8 cellular contexts compared by ENCODE assay signal in the genomic region with DNA sequence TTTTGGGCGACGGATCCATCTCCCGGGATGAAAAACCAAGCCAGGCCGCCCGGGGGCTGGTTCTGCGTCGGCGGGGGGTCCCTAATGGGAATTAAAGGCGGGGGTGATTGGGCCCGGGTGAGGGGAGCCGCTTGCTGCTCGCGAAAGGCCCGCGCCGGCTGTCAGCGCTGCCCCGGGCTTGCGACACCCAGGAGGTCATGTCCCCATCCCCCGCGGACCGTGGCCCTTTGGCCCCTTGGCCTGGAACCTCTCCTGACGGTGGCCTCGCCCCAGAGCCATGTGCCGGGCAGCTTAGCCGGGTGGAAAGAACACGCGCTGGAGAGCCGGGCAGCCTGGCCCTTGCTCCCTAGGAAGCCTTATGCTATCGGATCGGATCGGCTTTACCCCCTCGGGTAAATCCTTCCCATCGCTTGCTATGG. TPM values are rescaled to one million over a fixed set of nuclear protein-coding genes. Genes with fewer than 3 reads are reported as not detected.
DNase-seq lines count a peak whose midpoint lies in the region; ATAC-seq and TF ChIP-seq lines count a peak whose summit lies in the region.
"Not testable (repeated sequence)": the region's sequence is repeated elsewhere in the genome, so short reads cannot be mapped to it uniquely, and the experiment has no call there.

No MANE protein-coding gene starts in this region.

- peak overlapping the region; percentile 72 for H3K9ac ChIP-seq in SK-N-SH
- H3K9ac ChIP-seq in liver (ENCODE audit: low read depth in 1 of 2, low read length in 2 of 2): peak overlapping the region in 1 of 2 donors; percentile 77
- H3K9ac ChIP-seq in rectal smooth muscle tissue (ENCODE audit: low read length): peak overlapping the region; percentile 56

- POLR2A ChIA-PET in SK-N-SH (lab: Yijun Ruan, JAX): not testable (repeated sequence)

- H3K27ac Mint-ChIP-seq in type B pancreatic cell: peak overlapping the region; percentile 93

- H4K20me1 ChIP-seq in SK-N-SH (ENCODE audit: insufficient read depth): not testable (repeated sequence)

- H3K36me3 ChIP-seq in SK-N-SH (replicated peaks in 1 of 2; ENCODE audit: control insufficient read depth in 1 of 2, insufficient read depth in 2 of 2, low read length in 1 of 2); liver (ENCODE audit: control insufficient read depth in 4 of 4, insufficient read depth in 3 of 4, low read depth in 1 of 4, low read length in 3 of 4); rectal smooth muscle tissue (ENCODE audit: control insufficient read depth, insufficient read depth, low read length): not testable (repeated sequence)

- TF ChIP-seq CTCF in GM12865 (IDR thresholded peaks at IDR 0.05; ENCODE audit: insufficient read depth, low read depth, low read length, missing control alignments); SK-N-SH (IDR thresholded peaks at IDR 0.05); epithelial cell of proximal tubule (conservative IDR thresholded peaks at IDR 0.05; ENCODE audit: low read depth, low read length); liver (IDR thresholded peaks at IDR 0.05; ENCODE audit: low read depth, low read length, missing input control); type B pancreatic cell (conservative IDR thresholded peaks at IDR 0.05): not testable (repeated sequence)

- CTCF ChIA-PET in SK-N-SH (lab: Yijun Ruan, JAX): not testable (repeated sequence)

- not testable (repeated sequence) for H3K9me3 Mint-ChIP-seq in type B pancreatic cell

- H3K4me1 Mint-ChIP-seq in type B pancreatic cell (ENCODE audit: unreplicated experiment): not testable (repeated sequence)

- H3K9me2 ChIP-seq in SK-N-SH: not testable (repeated sequence)

- H3F3A ChIP-seq in SK-N-SH (replicated peaks; ENCODE audit: insufficient read depth): not testable (repeated sequence)

- not testable (repeated sequence) for TF ChIP-seq EP300 in SK-N-SH (IDR thresholded peaks at IDR 0.05; ENCODE audit: borderline replicate concordance in 1 of 2, low read depth in 1 of 2, low read length in 1 of 2)

- not testable (repeated sequence) for H3K4me1 ChIP-seq in SK-N-SH (ENCODE audit: control insufficient read depth in 1 of 2, insufficient read depth in 2 of 2, low read depth in 1 of 2, low read length in 1 of 2); liver (ENCODE audit: control insufficient read depth in 4 of 4, insufficient read depth in 4 of 4, low read length in 3 of 4); rectal smooth muscle tissue (ENCODE audit: control insufficient read depth, insufficient read depth, low read length)

- H3K4me3 ChIP-seq in GM12865 (ENCODE audit: low read depth, low read length) (peak overlapping the region; percentile 61), SK-N-SH (ENCODE audit: low read depth in 2 of 2, low read length in 1 of 2) (peak overlapping the region; percentile 35 to 48; a peak in 2 of 4 replicates), epithelial cell of proximal tubule (ENCODE audit: low read depth, low read length) (peak overlapping the region; percentile 62), liver (ENCODE audit: low read depth in 1 of 3, low read length in 3 of 3) (peak overlapping the region in 2 of 3 donors; percentile 41 to 47), rectal smooth muscle tissue (ENCODE audit: low read length) (peak overlapping the region; percentile 80)

- peak; percentile 17 for ATAC-seq in HG02943 (IDR thresholded peaks at IDR 0.05; ENCODE audit: low read depth, unreplicated experiment)

- not testable (repeated sequence) for H3K36me3 Mint-ChIP-seq in type B pancreatic cell

- H3K27me3 ChIP-seq in SK-N-SH (ENCODE audit: insufficient read depth); liver (ENCODE audit: control insufficient read depth in 4 of 4, insufficient read depth in 4 of 4, low read length in 3 of 4); rectal smooth muscle tissue (ENCODE audit: control insufficient read depth, insufficient read depth, low read length): not testable (repeated sequence)

- DNase-seq in GM12865 (ENCODE audit: low read depth); SK-N-SH; epithelial cell of proximal tubule (ENCODE audit: low read depth); type B pancreatic cell (ENCODE audit: extremely low spot score, unreplicated experiment): not testable (repeated sequence)
- DNase-seq in activated naive CD4-positive, alpha-beta T cell treated with anti-CD3 and anti-CD28 coated beads, Interleukin-2, amount 50 U/mL, for 16 hours: peak; percentile 43

- H3K9me3 ChIP-seq in SK-N-SH; liver (ENCODE audit: control insufficient read depth in 4 of 4, low read length in 3 of 4): not testable (repeated sequence)

- H3K79me2 ChIP-seq in SK-N-SH (ENCODE audit: insufficient read depth): not testable (repeated sequence)

- H3K4me2 ChIP-seq in SK-N-SH: peak overlapping the region; percentile 57

- H2AFZ ChIP-seq in SK-N-SH (ENCODE audit: low read depth): peak overlapping the region; percentile 81; the same call in 1 of the 2 replicates

- H3K27me3 Mint-ChIP-seq in type B pancreatic cell: not testable (repeated sequence)

- peak overlapping the region; percentile 94 for H3K4me3 Mint-ChIP-seq in type B pancreatic cell

- not testable (repeated sequence) for TF ChIP-seq RAD21 in SK-N-SH (IDR thresholded peaks at IDR 0.05; ENCODE audit: low read length); liver (IDR thresholded peaks at IDR 0.05)

- H3K27ac ChIP-seq in SK-N-SH (ENCODE audit: low read depth in 2 of 2, low read length in 1 of 2) (peak overlapping the region in 1 of 2 experiments; percentile 82; a peak in 3 of 4 replicates), liver (ENCODE audit: low read depth in 1 of 2, low read length in 2 of 2) (peak overlapping the region; percentile 93 to 96), rectal smooth muscle tissue (ENCODE audit: low read depth, low read length) (peak overlapping the region; percentile 92)

- under 1% methylated on average over 9 of the region's 34 CpGs for WGBS in SK-N-SH (ENCODE audit: low lambda C conversion rate)
- WGBS in liver: under 1% methylated on average over 10 of the region's 34 CpGs

RNA-seq across cellular contexts. Expression of gene PLGLB1, which starts 55.4 kb away (rescaled TPM):
- polyA plus RNA-seq in SK-N-SH (2012; rRNA removed): 0.46 and 0.89 TPM in 2 replicates
- polyA plus RNA-seq in SK-N-SH (2012; cell fraction: cytosol; rRNA removed): 0.42 and 0.55 TPM in 2 replicates
- 4.1 and 6.2 TPM in 2 replicates for polyA plus RNA-seq in SK-N-SH (2012; cell fraction: nucleus; rRNA removed)
- total RNA-seq in epithelial cell of proximal tubule: 3.9 TPM in 1 of 2 replicates, not detected in the other
- 10 to 100 TPM; 35.1 to 90.0 TPM for total RNA-seq in liver
- polyA plus RNA-seq in liver: 100 to 1,000 TPM in 1 of 2 donors, 10 to 100 TPM in 1; 90.8 to 140 TPM
- 1.5 and 6.4 TPM in 2 replicates for total RNA-seq in type B pancreatic cell (ENCODE audit: low replicate concordance)
